ENCODE assay signal across 20 cellular contexts in genomic region chr6:135883045-135883444, GRCh38. TPM values are rescaled to one million over a fixed set of nuclear protein-coding genes. Genes with fewer than 3 reads are reported as not detected.
A peak's percentile ranks its signal among the peaks of the same experiment; 100 is the strongest.
DNase-seq lines count a peak whose midpoint lies in the region; ATAC-seq and TF ChIP-seq lines count a peak whose summit lies in the region.
"Had no signal": no experiment of that assay in that cellular context is flagged by ENCODE, and none has a peak within 500 bp of the region (broad histone marks: within the 10 kb centered on the region; RNA-seq: fewer than 3 reads in every experiment).

No MANE protein-coding gene starts in this region.

- CTCF ChIA-PET in activated naive CD4-positive, alpha-beta T cell treated with anti-CD3 and anti-CD28 coated beads, Interleukin-2, amount 10 ng/mL, durations not matched to agents 7 days and 5 days (lab: Charles Lee), result interaction anchor here (0.9 to 1.2 kb wide), 4 partner anchors 21 to 344 kb away, joined by 3 to 4 read pairs (median 3); no protein-coding TSS in a partner anchor
- CTCF ChIA-PET in RWPE1 (lab: Yijun Ruan, JAX), result interaction anchor here (0.6 kb wide), 1 partner anchor 17 kb away, joined by 3 read pairs; no protein-coding TSS in a partner anchor

- ATAC-seq in HG03039 (IDR thresholded peaks at IDR 0.05; ENCODE audit: unreplicated experiment), result no peak
- no peak for ATAC-seq in HG02759 (IDR thresholded peaks at IDR 0.05; ENCODE audit: unreplicated experiment)
- ATAC-seq: left cardiac atrium had no signal

- H3K9ac ChIP-seq in smooth muscle cell (ENCODE audit: low read depth), result no peak overlapping the region
- H3K9ac ChIP-seq: BLaER1 treated with 17β-estradiol and CSF1 and Interleukin-3, amounts not matched to agents 10 nM and 100 nM; KMS-11 had no signal

- H3K79me2 ChIP-seq in smooth muscle cell (ENCODE audit: low read depth), result peaks cover 22% of the 10 kb centered on the region

- H2AFZ ChIP-seq in smooth muscle cell (ENCODE audit: low read depth), result no peak overlapping the region

- TF ChIP-seq CTCF in fibroblast of mammary gland (conservative IDR thresholded peaks at IDR 0.05; ENCODE audit: control insufficient read depth, insufficient read depth, low read depth, low read length) (no peak), smooth muscle cell (IDR thresholded peaks at IDR 0.05; ENCODE audit: borderline replicate concordance, insufficient read depth, poor library complexity, severe bottlenecking) (no peak), RWPE1 (conservative IDR thresholded peaks at IDR 0.05; ENCODE audit: low read depth) (no peak)

- peak overlapping the region; percentile 78 for H3K4me2 ChIP-seq in smooth muscle cell
- H3K4me2 ChIP-seq: BLaER1 treated with 17β-estradiol and CSF1 and Interleukin-3, amounts not matched to agents 10 nM and 100 nM; KMS-11 had no signal

- DNase-seq in activated naive CD4-positive, alpha-beta T cell treated with anti-CD3 and anti-CD28 coated beads, Interleukin-2, amount 10 ng/mL, durations not matched to agents 7 days and 5 days, result no peak
- peak; percentile 44 for DNase-seq in NCI-H82 treated with DMSO at 0.1 percent for 48 hours (lab: John Stamatoyannopoulos, UW; ENCODE audit: unreplicated experiment)
- peak; percentile 29 for DNase-seq in fibroblast of mammary gland (ENCODE audit: low read depth)
- no peak for DNase-seq in smooth muscle cell (lab: John Stamatoyannopoulos, UW; ENCODE audit: unreplicated experiment)
- no peak for DNase-seq in RWPE1 (ENCODE audit: low spot score)
- DNase-seq: activated CD4-positive, alpha-beta T cell treated with anti-CD3 and anti-CD28 coated beads for 1 hour; activated effector memory CD4-positive, alpha-beta T cell treated with Interleukin-2 at 50 U/mL for 16 hours; amniotic stem cell; left cardiac atrium; NCI-H1092 treated with DMSO at 0.1 percent for 48 hours; NCI-H526 treated with DMSO at 0.1 percent for 48 hours; stimulated activated CD4-positive, alpha-beta T cell treated with anti-CD3 and anti-CD28 coated beads, Interleukin-4, amount 100 ng/mL, for 24 hours had no signal

- H3K4me1 Mint-ChIP-seq in activated naive CD4-positive, alpha-beta T cell treated with anti-CD3 and anti-CD28 coated beads, Interleukin-2, amount 50 U/mL, for 24 hours, result peaks cover 61% of the 10 kb centered on the region
- peaks cover 37% of the 10 kb centered on the region for H3K4me1 Mint-ChIP-seq in activated naive CD4-positive, alpha-beta T cell treated with anti-CD3 and anti-CD28 coated beads, Interleukin-2, amount 10 ng/mL, durations not matched to agents 7 days and 5 days

- no peaks in the 10 kb centered on the region for H3K9me3 Mint-ChIP-seq in activated naive CD4-positive, alpha-beta T cell treated with anti-CD3 and anti-CD28 coated beads, Interleukin-2, amount 50 U/mL, for 24 hours
- H3K9me3 Mint-ChIP-seq in activated naive CD4-positive, alpha-beta T cell treated with anti-CD3 and anti-CD28 coated beads, Interleukin-2, amount 10 ng/mL, durations not matched to agents 7 days and 5 days, result no peaks in the 10 kb centered on the region

- no peak overlapping the region for H3K4me3 ChIP-seq in fibroblast of mammary gland (ENCODE audit: control insufficient read depth, low read depth, low read length)
- H3K4me3 ChIP-seq in smooth muscle cell, result no peak overlapping the region
- H3K4me3 ChIP-seq: BLaER1 treated with 17β-estradiol and CSF1 and Interleukin-3, amounts not matched to agents 10 nM and 100 nM; skin epidermis had no signal

- peaks cover 28% of the 10 kb centered on the region for H3F3A ChIP-seq in smooth muscle cell (ENCODE audit: low read depth)

- WGBS in smooth muscle cell (ENCODE audit: low lambda C conversion rate), result 52% methylated on average over 2 of the region's 2 CpGs

- peak overlapping the region; percentile 94 for H3K27ac Mint-ChIP-seq in activated naive CD4-positive, alpha-beta T cell treated with anti-CD3 and anti-CD28 coated beads, Interleukin-2, amount 50 U/mL, for 24 hours
- no peak overlapping the region for H3K27ac Mint-ChIP-seq in activated naive CD4-positive, alpha-beta T cell treated with anti-CD3 and anti-CD28 coated beads, Interleukin-2, amount 10 ng/mL, durations not matched to agents 7 days and 5 days
- H3K27ac Mint-ChIP-seq: progenitor cell of endocrine pancreas had no signal

- H3K27ac ChIP-seq in smooth muscle cell (ENCODE audit: low read depth) (peak overlapping the region; percentile 83), RWPE1 (no peak overlapping the region)
- H3K27ac ChIP-seq: BLaER1 treated with 17β-estradiol and CSF1 and Interleukin-3, amounts not matched to agents 10 nM and 100 nM; KMS-11; skin epidermis had no signal

- no peaks in the 10 kb centered on the region for H3K9me3 ChIP-seq in smooth muscle cell (replicated peaks; ENCODE audit: low read depth)
- H3K9me3 ChIP-seq: BLaER1 treated with 17β-estradiol and CSF1 and Interleukin-3, amounts not matched to agents 10 nM and 100 nM had no signal

- H3K27me3 Mint-ChIP-seq in activated naive CD4-positive, alpha-beta T cell treated with anti-CD3 and anti-CD28 coated beads, Interleukin-2, amount 50 U/mL, for 24 hours, result no peaks in the 10 kb centered on the region
- no peaks in the 10 kb centered on the region for H3K27me3 Mint-ChIP-seq in activated naive CD4-positive, alpha-beta T cell treated with anti-CD3 and anti-CD28 coated beads, Interleukin-2, amount 10 ng/mL, durations not matched to agents 7 days and 5 days
- H3K27me3 Mint-ChIP-seq: progenitor cell of endocrine pancreas had no signal

- H3K27me3 ChIP-seq in smooth muscle cell (ENCODE audit: low read depth), result no peaks in the 10 kb centered on the region
- H3K27me3 ChIP-seq: BLaER1 treated with 17β-estradiol and CSF1 and Interleukin-3, amounts not matched to agents 10 nM and 100 nM had no signal

- no peaks in the 10 kb centered on the region for H3K36me3 Mint-ChIP-seq in activated naive CD4-positive, alpha-beta T cell treated with anti-CD3 and anti-CD28 coated beads, Interleukin-2, amount 50 U/mL, for 24 hours
- no peaks in the 10 kb centered on the region for H3K36me3 Mint-ChIP-seq in activated naive CD4-positive, alpha-beta T cell treated with anti-CD3 and anti-CD28 coated beads, Interleukin-2, amount 10 ng/mL, durations not matched to agents 7 days and 5 days

- H3K36me3 ChIP-seq in smooth muscle cell (ENCODE audit: low read depth), result no peaks in the 10 kb centered on the region
- H3K36me3 ChIP-seq: BLaER1 treated with 17β-estradiol and CSF1 and Interleukin-3, amounts not matched to agents 10 nM and 100 nM had no signal

- POLR2A ChIA-PET in RWPE1 (lab: Yijun Ruan, JAX; ENCODE audit: low non-redundant PET), result no interaction called here

- peak overlapping the region; percentile 6 for H3K4me3 Mint-ChIP-seq in activated naive CD4-positive, alpha-beta T cell treated with anti-CD3 and anti-CD28 coated beads, Interleukin-2, amount 50 U/mL, for 24 hours
- H3K4me3 Mint-ChIP-seq in activated naive CD4-positive, alpha-beta T cell treated with anti-CD3 and anti-CD28 coated beads, Interleukin-2, amount 10 ng/mL, durations not matched to agents 7 days and 5 days, result no peak overlapping the region

- no peaks in the 10 kb centered on the region for H4K20me1 ChIP-seq in smooth muscle cell (ENCODE audit: low read depth)
- H4K20me1 ChIP-seq: BLaER1 treated with 17β-estradiol and CSF1 and Interleukin-3, amounts not matched to agents 10 nM and 100 nM had no signal

- peaks cover 20% of the 10 kb centered on the region for H3K4me1 ChIP-seq in smooth muscle cell (ENCODE audit: low read depth)

RNA-seq across cellular contexts. Expression of gene PDE7B, which starts 31.5 kb away (rescaled TPM):
- total RNA-seq in smooth muscle cell, result 36.9 and 37.7 TPM in 2 replicates
- 19.1 and 23.5 TPM in 2 replicates for polyA plus RNA-seq in smooth muscle cell
- total RNA-seq: A673 had no signal

Comparison
In these comparisons a context has a peak if more than half of its experiments do, and no peak if none do; other contexts are left out.
1. DNase-seq: peak in NCI-H82 treated with DMSO at 0.1 percent for 48 hours (single experiment) and fibroblast of mammary gland (single experiment); none in activated naive CD4-positive, alpha-beta T cell treated with anti-CD3 and anti-CD28 coated beads, Interleukin-2, amount 10 ng/mL, durations not matched to agents 7 days and 5 days (single experiment), smooth muscle cell (single experiment) and RWPE1 (single experiment).